Comparison of ENCODE assay signal across 25 cellular contexts in genomic region chr11:47502767-47503166, GRCh38. TPM values are rescaled to one million over a fixed set of nuclear protein-coding genes. Genes with fewer than 3 reads are reported as not detected.
DNase-seq lines count a peak whose midpoint lies in the region; ATAC-seq and TF ChIP-seq lines count a peak whose summit lies in the region.
"Had no signal": no experiment of that assay in that cellular context is flagged by ENCODE, and none has a peak within 500 bp of the region (broad histone marks: within the 10 kb centered on the region; RNA-seq: fewer than 3 reads in every experiment).

No MANE protein-coding gene starts in this region.

- CTCF ChIA-PET in activated CD8-positive, alpha-beta memory T cell treated with anti-CD3 and anti-CD28 coated beads, Interleukin-2, amount 10 ng/mL, durations not matched to agents 7 days and 5 days (lab: Charles Lee): interaction anchor here (1.2 kb wide), 1 partner anchor 10 kb away, joined by 3 read pairs; no protein-coding TSS in a partner anchor

- no peaks in the 10 kb centered on the region for H3K27me3 Mint-ChIP-seq in mesothelial cell of epicardium (ENCODE audit: low read depth)
- no peaks in the 10 kb centered on the region for H3K27me3 Mint-ChIP-seq in activated CD8-positive, alpha-beta memory T cell treated with anti-CD3 and anti-CD28 coated beads, Interleukin-2, amount 10 ng/mL, durations not matched to agents 7 days and 5 days

- H3K9me3 ChIP-seq in cardiac muscle cell (ENCODE audit: low read depth) (no peaks in the 10 kb centered on the region), heart left ventricle (no peaks in the 10 kb centered on the region), SK-N-MC (ENCODE audit: low read depth, low read length) (no peaks in the 10 kb centered on the region)
- H3K9me3 ChIP-seq: left lung, sigmoid colon, suprapubic skin, uterus had no signal

- H3K36me3 Mint-ChIP-seq in mesothelial cell of epicardium: no peaks in the 10 kb centered on the region
- H3K36me3 Mint-ChIP-seq in activated CD8-positive, alpha-beta memory T cell treated with anti-CD3 and anti-CD28 coated beads, Interleukin-2, amount 10 ng/mL, durations not matched to agents 7 days and 5 days: peaks cover 14% of the 10 kb centered on the region
- H3K36me3 Mint-ChIP-seq: immature natural killer cell had no signal

- TF ChIP-seq POLR2A in heart left ventricle (IDR thresholded peaks at IDR 0.05): no peak

- H3K4me1 ChIP-seq in cardiac muscle cell (ENCODE audit: low read depth) (peaks cover 44% of the 10 kb centered on the region), heart left ventricle (peaks cover 4 to 73% (median 52%) of the 10 kb centered on the region in 12 donors)

- H3K9ac ChIP-seq in SK-N-MC (ENCODE audit: insufficient read length): no peak overlapping the region

- WGBS in heart left ventricle, 4 donors: 73 to 85% (median 79%) methylated on average over 3 of the region's 3 CpGs

- no peak overlapping the region for H3K4me3 Mint-ChIP-seq in mesothelial cell of epicardium
- H3K4me3 Mint-ChIP-seq in activated CD8-positive, alpha-beta memory T cell treated with anti-CD3 and anti-CD28 coated beads, Interleukin-2, amount 10 ng/mL, durations not matched to agents 7 days and 5 days: no peak overlapping the region
- H3K4me3 Mint-ChIP-seq: immature natural killer cell, neural crest cell had no signal

- no peak for ATAC-seq in heart left ventricle
- ATAC-seq in HG02763 (IDR thresholded peaks at IDR 0.05; ENCODE audit: unreplicated experiment): no peak
- ATAC-seq in activated CD8-positive, alpha-beta memory T cell treated with anti-CD3 and anti-CD28 coated beads, Interleukin-2, amount 10 ng/mL, durations not matched to agents 7 days and 5 days: no peak
- ATAC-seq: left lung had no signal

- H3K27me3 ChIP-seq in cardiac muscle cell (no peaks in the 10 kb centered on the region), heart left ventricle (no peaks in the 10 kb centered on the region)
- H3K27me3 ChIP-seq: hepatocyte, left lung, sigmoid colon, suprapubic skin, uterus had no signal

- no peak for TF ChIP-seq CTCF in cardiac muscle cell (IDR thresholded peaks at IDR 0.05; ENCODE audit: low read depth, low read length)
- no peak for TF ChIP-seq CTCF in heart left ventricle (IDR thresholded peaks at IDR 0.05)
- TF ChIP-seq CTCF in mesothelial cell of epicardium (IDR thresholded peaks at IDR 0.05; ENCODE audit: unreplicated experiment): no peak

- peaks cover 26% of the 10 kb centered on the region for H3K4me1 Mint-ChIP-seq in mesothelial cell of epicardium
- peaks cover 47% of the 10 kb centered on the region for H3K4me1 Mint-ChIP-seq in activated CD8-positive, alpha-beta memory T cell treated with anti-CD3 and anti-CD28 coated beads, Interleukin-2, amount 10 ng/mL, durations not matched to agents 7 days and 5 days

- H3K27ac Mint-ChIP-seq in mesothelial cell of epicardium: peak overlapping the region; percentile 3
- no peak overlapping the region for H3K27ac Mint-ChIP-seq in activated CD8-positive, alpha-beta memory T cell treated with anti-CD3 and anti-CD28 coated beads, Interleukin-2, amount 10 ng/mL, durations not matched to agents 7 days and 5 days

- no peaks in the 10 kb centered on the region for H3K9me3 Mint-ChIP-seq in mesothelial cell of epicardium
- H3K9me3 Mint-ChIP-seq in activated CD8-positive, alpha-beta memory T cell treated with anti-CD3 and anti-CD28 coated beads, Interleukin-2, amount 10 ng/mL, durations not matched to agents 7 days and 5 days (ENCODE audit: low read depth): no peaks in the 10 kb centered on the region
- H3K9me3 Mint-ChIP-seq: immature natural killer cell, neural crest cell had no signal

- H3K4me3 ChIP-seq in cardiac muscle cell: no peak overlapping the region
- H3K4me3 ChIP-seq in heart left ventricle: no peak overlapping the region
- no peak overlapping the region for H3K4me3 ChIP-seq in SK-N-MC
- H3K4me3 ChIP-seq: hepatocyte, left lung, sigmoid colon, suprapubic skin, uterus had no signal

- H3K27ac ChIP-seq in cardiac muscle cell (peak overlapping the region; percentile 33), heart left ventricle (no peak overlapping the region), SK-N-MC (peak overlapping the region; percentile 70)
- H3K27ac ChIP-seq: hepatocyte, left lung, suprapubic skin had no signal

- DNase-seq in cardiac muscle cell (ENCODE audit: low read depth in 1 of 2, low spot score in 1 of 2) (no peak), heart left ventricle (no peak), SK-N-MC (ENCODE audit: low read depth, low spot score) (no peak), mesothelial cell of epicardium (ENCODE audit: low spot score in 2 of 2, unreplicated experiment in 2 of 2) (no peak), NCI-H2171 (lab: John Stamatoyannopoulos, UW) (no peak)
- no peak for DNase-seq in activated CD8-positive, alpha-beta memory T cell treated with anti-CD3 and anti-CD28 coated beads, Interleukin-2, amount 10 ng/mL, durations not matched to agents 7 days and 5 days
- DNase-seq: activated CD8-positive, alpha-beta memory T cell treated with anti-CD3 and anti-CD28 coated beads, Interleukin-2, amount 50 U/mL, for 48 hours; activated naive CD4-positive, alpha-beta T cell treated with Interleukin-2 at 50 U/mL for 16 hours; effector CD8-positive, alpha-beta T cell; erythroblast; foreskin fibroblast; HCEC 1CT; immature natural killer cell; left lung; midbrain; MV-4-11; NCI-H1694; NCI-H526 treated with DMSO at 0.1 percent for 48 hours; posterior cingulate gyrus; sigmoid colon; uterus had no signal

- H3K36me3 ChIP-seq in cardiac muscle cell (no peaks in the 10 kb centered on the region), heart left ventricle (peaks cover 0 to 23% (median 0%) of the 10 kb centered on the region in 9 donors), SK-N-MC (ENCODE audit: insufficient read depth, low read length) (peaks cover 13% of the 10 kb centered on the region)
- H3K36me3 ChIP-seq: sigmoid colon, suprapubic skin, uterus had no signal

- intact Hi-C loops in heart left ventricle (cut with DNase I): loop anchor here in 2 of 10 donors (5.0 to 10.0 kb wide), 2 partner anchors 50 to 52 kb away; partner anchors contain the start of gene CELF1 (in 2 of the 2)

RNA-seq across cellular contexts. Expression of gene CELF1, which starts 50.2 kb away (rescaled TPM):
- total RNA-seq in cardiac muscle cell (72.2 and 178 TPM in 2 replicates), heart left ventricle (100 to 1,000 TPM in 2 of 9 donors, 10 to 100 TPM in 7; 63.3 to 111 (median 88.6) TPM), mesothelial cell of epicardium (119 to 123 TPM (median 120 TPM) in 3 replicates)
- polyA plus RNA-seq in cardiac muscle cell (98.9 and 162 TPM in 2 replicates), heart left ventricle (10 to 100 TPM; 27.3 to 65.2 TPM)
- 100 to 1,000 TPM; 108 to 118 TPM for total RNA-seq in activated CD8-positive, alpha-beta memory T cell treated with anti-CD3 and anti-CD28 coated beads, Interleukin-2, amount 10 ng/mL, durations not matched to agents 7 days and 5 days

RNA-seq across cellular contexts. Expression of gene RAPSN, which starts 53.8 kb away (rescaled TPM):
- total RNA-seq in cardiac muscle cell (not detected in 2 replicates), heart left ventricle (1 to 10 TPM; 1.4 to 6.5 (median 3.6) TPM), mesothelial cell of epicardium (0.27 to 0.31 TPM (median 0.31 TPM) in 3 replicates)
- polyA plus RNA-seq in cardiac muscle cell (not detected in 2 replicates), heart left ventricle (1 to 10 TPM in 1 of 2 donors, under 1 TPM in 1; 0.43 to 2.2 TPM)
- under 1 TPM; 0.16 to 0.79 TPM for total RNA-seq in activated CD8-positive, alpha-beta memory T cell treated with anti-CD3 and anti-CD28 coated beads, Interleukin-2, amount 10 ng/mL, durations not matched to agents 7 days and 5 days
- total RNA-seq: hepatocyte had no signal
- polyA plus RNA-seq: immature natural killer cell had no signal

Comparison
In these comparisons a context has a peak if more than half of its experiments do, and no peak if none do; other contexts are left out.
1. H3K27ac ChIP-seq: peak in cardiac muscle cell (single experiment) and SK-N-MC (single experiment); none in heart left ventricle (0 of 12).